Comparison of ENCODE assay signal across 8 cellular contexts in genomic region chr18:11654736-11655604, GRCh38. TPM values are rescaled to one million over a fixed set of nuclear protein-coding genes. Genes with fewer than 3 reads are reported as not detected.
DNase-seq lines count a peak whose midpoint lies in the region; ATAC-seq and TF ChIP-seq lines count a peak whose summit lies in the region.

No MANE protein-coding gene starts in this region.

- H3K27me3 Mint-ChIP-seq in WTC11 (ENCODE audit: low read depth) = peaks cover 21% of the 10 kb centered on the region
- H3K27me3 Mint-ChIP-seq in effector memory CD8-positive, alpha-beta T cell = peaks cover 36 to 71% of the 10 kb centered on the region in 2 donors
- H3K27me3 Mint-ChIP-seq in memory B cell = peaks cover 28% of the 10 kb centered on the region

- no peak overlapping the region for H3K27ac Mint-ChIP-seq in WTC11
- H3K27ac Mint-ChIP-seq in effector memory CD8-positive, alpha-beta T cell = no peak overlapping the region
- H3K27ac Mint-ChIP-seq in memory B cell = no peak overlapping the region

- ATAC-seq in WTC11 (peak; percentile 89), memory B cell (ENCODE audit: low read depth) (peak; percentile 45), GM21786 (IDR thresholded peaks at IDR 0.05; ENCODE audit: unreplicated experiment) (no peak)
- ATAC-seq in effector memory CD8-positive, alpha-beta T cell (replicated peaks) = no peak

- peaks cover 6% of the 10 kb centered on the region for H3K4me1 Mint-ChIP-seq in WTC11
- peaks cover 0 to 3% of the 10 kb centered on the region in 2 donors for H3K4me1 Mint-ChIP-seq in effector memory CD8-positive, alpha-beta T cell (ENCODE audit: low read depth in 2 of 2)
- H3K4me1 Mint-ChIP-seq in memory B cell = peaks cover 2% of the 10 kb centered on the region

- H3K36me3 Mint-ChIP-seq in WTC11 (no peaks in the 10 kb centered on the region; the same call in 1 of the 2 replicates), memory B cell (no peaks in the 10 kb centered on the region)
- no peaks in the 10 kb centered on the region for H3K36me3 Mint-ChIP-seq in effector memory CD8-positive, alpha-beta T cell (ENCODE audit: insufficient read depth)

- TF ChIP-seq CTCF in WTC11 (IDR thresholded peaks at IDR 0.05) = peak; percentile 89

- DNase-seq in EH (ENCODE audit: low read depth) = peak; percentile 32
- peak; percentile 6 for DNase-seq in KG1 (lab: John Stamatoyannopoulos, UW)
- DNase-seq in WTC11 (ENCODE audit: low spot score) = peak; percentile 84
- DNase-seq in effector memory CD8-positive, alpha-beta T cell = peak in 2 of 3 experiments; percentile 5 to 7
- DNase-seq in memory B cell (ENCODE audit: low spot score in 2 of 2) = peak; percentile 32 to 39
- peak; percentile 84 for DNase-seq in stimulated activated CD8-positive, alpha-beta memory T cell treated with anti-CD3 and anti-CD28 coated beads, Interleukin-4, amount 100 ng/mL, for 48 hours
- no peak for DNase-seq in dedifferentiated amniotic fluid mesenchymal stem cell (ENCODE audit: extremely low spot score)

- POLR2A ChIA-PET in WTC11 (lab: Charles Lee) = no interaction called here

- H3K4me3 Mint-ChIP-seq in WTC11 (peak overlapping the region; percentile 50), memory B cell (no peak overlapping the region)
- no peak overlapping the region for H3K4me3 Mint-ChIP-seq in effector memory CD8-positive, alpha-beta T cell

- H3K9me3 Mint-ChIP-seq in WTC11 = peaks cover 3% of the 10 kb centered on the region
- H3K9me3 Mint-ChIP-seq in effector memory CD8-positive, alpha-beta T cell = no peaks in the 10 kb centered on the region
- peaks cover 2% of the 10 kb centered on the region for H3K9me3 Mint-ChIP-seq in memory B cell

- CTCF ChIA-PET in WTC11 (lab: Charles Lee) = interaction anchor here (0.6 to 5.5 kb wide), 51 partner anchors 11 to 1016 kb away, joined by 3 to 99 read pairs (median 5); partner anchors contain the start of genes GNAL and IMPA2

TF ChIP-seq in WTC11, 78 proteins besides CTCF, POLR2A, EP300 and RAD21:
- TF ChIP-seq HMGXB4 (CRISPR knock-in tag; IDR thresholded peaks at IDR 0.05) = 0 out of 2 replicates have a peak, but pooled peaks have one; percentile 35
- TF ChIP-seq ZNF425 (CRISPR knock-in tag; conservative IDR thresholded peaks at IDR 0.05) = no peak
- no peak for TF ChIP-seq AR (CRISPR knock-in tag; IDR thresholded peaks at IDR 0.05)
- TF ChIP-seq TP53 (CRISPR knock-in tag; IDR thresholded peaks at IDR 0.05) = no peak
- TF ChIP-seq SOX15 (CRISPR knock-in tag; IDR thresholded peaks at IDR 0.05) = no peak
- no peak for TF ChIP-seq MLX (CRISPR knock-in tag; IDR thresholded peaks at IDR 0.05)
- no peak for TF ChIP-seq SMAD3 (CRISPR knock-in tag; IDR thresholded peaks at IDR 0.05; ENCODE audit: borderline replicate concordance)

RNA-seq across cellular contexts. Expression of gene GNAL, which starts 34.1 kb away (rescaled TPM):
- total RNA-seq in WTC11 (2021) = 22.3 to 26.7 TPM (median 23.9 TPM) in 3 replicates

RNA-seq across cellular contexts. Expression of gene SLC35G4, which starts 45.6 kb away (rescaled TPM):
- total RNA-seq in WTC11 (2021) = not detected in 3 replicates

Comparison
In these comparisons a context has a peak if more than half of its experiments do, and no peak if none do; other contexts are left out.
1. ATAC-seq: peak in WTC11 (single experiment) and memory B cell (single experiment); none in effector memory CD8-positive, alpha-beta T cell (single experiment) and GM21786 (single experiment).